8 cellular contexts compared by ENCODE assay signal in the genomic region with DNA sequence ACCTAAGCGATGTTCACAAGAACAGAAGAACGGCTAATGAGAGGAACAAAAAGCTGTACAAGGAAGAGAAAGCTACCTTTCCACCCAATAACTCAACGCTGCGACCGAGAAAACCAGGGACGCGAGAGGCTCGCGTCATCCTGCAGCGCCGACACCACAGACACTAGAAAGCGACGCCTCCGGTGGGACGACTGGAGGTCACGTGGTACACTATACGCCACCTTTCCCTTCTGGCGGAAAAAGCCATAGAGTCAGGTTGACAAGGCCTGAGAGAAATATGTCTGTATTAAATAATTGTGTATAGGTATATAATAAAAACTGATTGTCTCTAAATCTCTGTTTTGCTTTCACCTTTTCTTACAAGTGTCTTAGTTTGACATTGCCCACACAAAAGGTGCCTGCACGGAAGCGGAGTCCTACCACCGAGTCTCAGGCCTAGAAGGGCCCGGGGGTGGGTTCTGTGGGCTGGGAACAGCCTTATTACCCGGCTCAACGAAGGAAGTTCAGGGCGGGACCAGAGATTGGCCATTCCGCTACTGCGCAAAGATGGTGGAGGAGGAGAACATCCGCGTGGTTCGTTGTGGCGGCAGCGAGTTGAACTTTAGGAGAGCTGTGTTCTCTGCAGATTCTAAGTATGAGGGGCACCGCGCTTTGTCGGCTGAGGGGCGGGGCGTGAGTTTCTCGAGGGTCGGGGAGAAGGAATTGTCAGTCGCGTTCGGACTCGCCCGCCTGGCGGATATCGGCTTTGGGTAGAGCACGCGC. TPM values are rescaled to one million over a fixed set of nuclear protein-coding genes. Genes with fewer than 3 reads are reported as not detected.
A peak's percentile ranks its signal among the peaks of the same experiment; 100 is the strongest.
DNase-seq lines count a peak whose midpoint lies in the region; ATAC-seq and TF ChIP-seq lines count a peak whose summit lies in the region.

WDR75 (plus strand) TSS at position 528 of the 762 bp plus-strand sequence; CDS start at position 547, 19 bp downstream.

- H2BK120ac ChIP-seq in IMR-90 (ENCODE audit: low read depth, low read length): peak within 1 kb of the TSS; percentile 54

- 1% methylated on average over 23 of the region's 48 CpGs; no CpG with 5 or more reads in 1 of the 2 experiments for WGBS in IMR-90 (ENCODE audit: extremely low coverage in 2 of 2, insufficient read length in 1 of 2), 2 experiments

- no peak within 1 kb of the TSS for H2BK15ac ChIP-seq in IMR-90 (ENCODE audit: low read depth, low read length)

- peaks cover 4% of the 10 kb centered on the region; the same call in 1 of the 2 replicates for H4K20me1 ChIP-seq in IMR-90 (ENCODE audit: insufficient read depth, low read length)

- intact Hi-C loops in IMR-90 (cut with micrococcal nuclease): no loop called here

- H2BK20ac ChIP-seq in IMR-90 (ENCODE audit: low read depth, low read length): peak within 1 kb of the TSS; percentile 14

- peak within 1 kb of the TSS; percentile 95 for H3K56ac ChIP-seq in IMR-90 (ENCODE audit: extremely low read depth, insufficient read depth, low read length)

- no TSS peak for BruUV-seq in IMR-90 (replicated peaks; lab: Mats Ljungman, UMichigan)

- H3K4ac ChIP-seq in IMR-90 (ENCODE audit: low read depth, low read length): peak within 1 kb of the TSS; percentile 88

- peak within 1 kb of the TSS; percentile 94 for H2AFZ ChIP-seq in IMR-90 (replicated peaks; ENCODE audit: low read length, poor library complexity)

- H3K23ac ChIP-seq in IMR-90 (ENCODE audit: low read depth, low read length): peak within 1 kb of the TSS; percentile 87

- peak; percentile 88 for TF ChIP-seq POLR2A in IMR-90 (IDR thresholded peaks at IDR 0.05; ENCODE audit: low read depth, low read length)

- H2AK5ac ChIP-seq in IMR-90 (ENCODE audit: low read depth, low read length): peak within 1 kb of the TSS; percentile 48

- peak; percentile 94 for ATAC-seq in GM21528 (IDR thresholded peaks at IDR 0.05; ENCODE audit: low FRiP score, unreplicated experiment)
- peak; percentile 98 for ATAC-seq in IMR-90 (ENCODE audit: low read depth)

- peak within 1 kb of the TSS; percentile 83 for H3K27ac ChIP-seq in IMR-90 (ENCODE audit: insufficient read depth, low read length)

- no peak for TF ChIP-seq CTCF in IMR-90 (conservative IDR thresholded peaks at IDR 0.05; ENCODE audit: low read depth, low read length)

- peak within 1 kb of the TSS; percentile 88 for H4K91ac ChIP-seq in IMR-90 (ENCODE audit: insufficient read depth, low read depth, low read length)

- H3K4me1 ChIP-seq in IMR-90 (ENCODE audit: control insufficient read depth, insufficient read depth, low read length): peaks cover 2% of the 10 kb centered on the region; the same call in 1 of the 2 replicates

- POLR2A ChIA-PET in IMR-90 (lab: Charles Lee; ENCODE audit: unreplicated experiment): interaction anchor here (0.6 kb wide), 1 partner anchor 605 kb away, joined by 3 read pairs; no protein-coding TSS in a partner anchor

- peak within 1 kb of the TSS; percentile 88 for H2BK5ac ChIP-seq in IMR-90 (ENCODE audit: low read depth, low read length, poor library complexity, severe bottlenecking)

- H3K18ac ChIP-seq in IMR-90 (ENCODE audit: low read depth, low read length): peak within 1 kb of the TSS; percentile 36

- H3K14ac ChIP-seq in IMR-90 (replicated peaks; ENCODE audit: low read depth, low read length): peak within 1 kb of the TSS; percentile 94

- H3K9ac ChIP-seq in IMR-90 (ENCODE audit: low read depth, low read length): peak within 1 kb of the TSS; percentile 85

- CTCF ChIA-PET in IMR-90 (lab: Yijun Ruan, JAX): interaction anchor here (1.2 kb wide), 1 partner anchor 9 kb away, joined by 3 read pairs; no protein-coding TSS in a partner anchor

- dilution Hi-C loops in IMR-90 (cut with HindIII; ENCODE audit: low sequenced_read_pairs, unreplicated experiment): no loop called here

- DNase-seq in DMS 273 (lab: John Stamatoyannopoulos, UW; ENCODE audit: unreplicated experiment) (peak; percentile 97), IMR-90 (peak; percentile 94), OCI-M1 (lab: John Stamatoyannopoulos, UW) (peak; percentile 98), activated T-cell treated with anti-CD3 and anti-CD28 coated beads for 24 hours (ENCODE audit: low read depth) (peak; percentile 89), epidermal melanocyte (ENCODE audit: insufficient read length, low spot score) (peak; percentile 86), middle frontal gyrus (ENCODE audit: extremely low spot score, low spot score) (peak; percentile 92)
- DNase-seq in stimulated activated CD8-positive, alpha-beta memory T cell treated with anti-CD3 and anti-CD28 coated beads, Interleukin-2, amount 100 ng/mL, for 48 hours (ENCODE audit: low read depth in 2 of 2): peak; percentile 81 to 90

- no peaks in the 10 kb centered on the region for H3K9me3 ChIP-seq in IMR-90 (ENCODE audit: control insufficient read depth, insufficient read depth, low read length)

- peak within 1 kb of the TSS; percentile 69 for H3K4me3 ChIP-seq in IMR-90 (ENCODE audit: insufficient read depth, low read depth, low read length)

- H3K27me3 ChIP-seq in IMR-90 (ENCODE audit: control insufficient read depth, insufficient read depth, low read length): no peaks in the 10 kb centered on the region

- H3K79me1 ChIP-seq in IMR-90 (ENCODE audit: low read depth in 1 of 2, low read length in 2 of 2): peaks cover 20 to 45% of the 10 kb centered on the region in 2 experiments

- no peaks in the 10 kb centered on the region for H3K36me3 ChIP-seq in IMR-90 (ENCODE audit: control insufficient read depth, insufficient read depth, low read length)

- in situ Hi-C loops in IMR-90 (cut with MboI; ENCODE audit: low sequenced_read_pairs): no loop called here

- H4K5ac ChIP-seq in IMR-90 (ENCODE audit: low read depth, low read length): peak within 1 kb of the TSS; percentile 87

- peak within 1 kb of the TSS; percentile 74 for H2AK9ac ChIP-seq in IMR-90 (replicated peaks; ENCODE audit: low read depth, low read length, poor library complexity)

- H4K8ac ChIP-seq in IMR-90 (ENCODE audit: low read depth in 2 of 2, low read length in 2 of 2): peak within 1 kb of the TSS; percentile 73 to 99

- H3K9me1 ChIP-seq in IMR-90 (ENCODE audit: insufficient read depth, low read length): peaks cover 5% of the 10 kb centered on the region

- peak within 1 kb of the TSS; percentile 89 for H3K4me2 ChIP-seq in IMR-90 (ENCODE audit: low read depth, low read length)

- TF ChIP-seq RAD21 in IMR-90 (IDR thresholded peaks at IDR 0.05; ENCODE audit: low read length): no peak

TF ChIP-seq in IMR-90, 13 proteins besides CTCF, POLR2A, EP300 and RAD21:
- TF ChIP-seq MAZ (IDR thresholded peaks at IDR 0.05; ENCODE audit: borderline replicate concordance, low read depth, low read length) (peak; percentile 51; the same call in 1 of the 2 replicates), MXI1 (IDR thresholded peaks at IDR 0.05; ENCODE audit: borderline replicate concordance, low read depth, low read length) (peak; percentile 82), NFE2L2 (IDR thresholded peaks at IDR 0.05; ENCODE audit: low read depth, low read length) (no peak), USF2 (IDR thresholded peaks at IDR 0.05; ENCODE audit: low read depth, low read length) (peak; percentile 98), BHLHE40 (IDR thresholded peaks at IDR 0.05; ENCODE audit: low read depth, low read length) (peak; percentile 42)
- TF ChIP-seq, protein P1, sequence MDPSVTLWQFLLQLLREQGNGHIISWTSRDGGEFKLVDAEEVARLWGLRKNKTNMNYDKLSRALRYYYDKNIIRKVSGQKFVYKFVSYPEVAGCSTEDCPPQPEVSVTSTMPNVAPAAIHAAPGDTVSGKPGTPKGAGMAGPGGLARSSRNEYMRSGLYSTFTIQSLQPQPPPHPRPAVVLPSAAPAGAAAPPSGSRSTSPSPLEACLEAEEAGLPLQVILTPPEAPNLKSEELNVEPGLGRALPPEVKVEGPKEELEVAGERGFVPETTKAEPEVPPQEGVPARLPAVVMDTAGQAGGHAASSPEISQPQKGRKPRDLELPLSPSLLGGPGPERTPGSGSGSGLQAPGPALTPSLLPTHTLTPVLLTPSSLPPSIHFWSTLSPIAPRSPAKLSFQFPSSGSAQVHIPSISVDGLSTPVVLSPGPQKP (IDR thresholded peaks at IDR 0.05; ENCODE audit: borderline replicate concordance, low read depth, low read length): no peak

RNA-seq across cellular contexts. Expression of gene WDR75, which starts in this region (rescaled TPM):
- 52.2 and 56.9 TPM in 2 replicates for total RNA-seq in IMR-90 (2012; rRNA removed)
- polyA plus RNA-seq in IMR-90 (2012; rRNA removed): 17.6 and 21.7 TPM in 2 replicates
- polyA plus RNA-seq in IMR-90 (2012; cell fraction: cytosol; rRNA removed): 4.6 and 4.9 TPM in 2 replicates
- polyA plus RNA-seq in IMR-90 (2012; cell fraction: nucleus; rRNA removed; ENCODE audit: low replicate concordance): 8.3 and 53.6 TPM in 2 replicates

Comparison
In these comparisons a context has a peak if more than half of its experiments do, and no peak if none do; other contexts are left out.
1. Peak in every context shown above with its lines: DNase-seq, ATAC-seq, H3K4me3 ChIP-seq and H3K27ac ChIP-seq.